ENCODE assay signal across 11 cellular contexts in genomic region chr7:140641532-140642191, GRCh38. TPM values are rescaled to one million over a fixed set of nuclear protein-coding genes. Genes with fewer than 3 reads are reported as not detected.
DNase-seq lines count a peak whose midpoint lies in the region; ATAC-seq and TF ChIP-seq lines count a peak whose summit lies in the region.
"Had no signal": no experiment of that assay in that cellular context is flagged by ENCODE, and none has a peak within 500 bp of the region (broad histone marks: within the 10 kb centered on the region; RNA-seq: fewer than 3 reads in every experiment).

No MANE protein-coding gene starts in this region.

- no peak overlapping the region for H3K23ac ChIP-seq in mesendoderm (ENCODE audit: low read length)

- no peaks in the 10 kb centered on the region for H3K36me3 Mint-ChIP-seq in activated naive CD4-positive, alpha-beta T cell treated with anti-CD3 and anti-CD28 coated beads, Interleukin-2, amount 50 U/mL, for 24 hours

- H3K27me3 Mint-ChIP-seq in activated naive CD4-positive, alpha-beta T cell treated with anti-CD3 and anti-CD28 coated beads, Interleukin-2, amount 50 U/mL, for 24 hours = peaks cover 38% of the 10 kb centered on the region

- no peak overlapping the region for H2AK5ac ChIP-seq in mesendoderm (ENCODE audit: low read length)

- peak overlapping the region; percentile 61 for H3K9ac ChIP-seq in mesendoderm (ENCODE audit: low read length)
- H3K9ac ChIP-seq: KMS-11 had no signal

- no peak overlapping the region for H2BK5ac ChIP-seq in mesendoderm (ENCODE audit: low read length)

- peak overlapping the region; percentile 54 for H3K56ac ChIP-seq in mesendoderm (ENCODE audit: low read length)

- H3K18ac ChIP-seq in mesendoderm (ENCODE audit: low read length) = no peak overlapping the region

- H3K9me3 ChIP-seq in tibial artery = no peaks in the 10 kb centered on the region

- ATAC-seq in HG03469 (IDR thresholded peaks at IDR 0.05; ENCODE audit: unreplicated experiment) = no peak

- peak overlapping the region; percentile 72 for H3K4me3 ChIP-seq in choroid plexus epithelial cell (ENCODE audit: low read depth, low read length)
- no peak overlapping the region for H3K4me3 ChIP-seq in mesendoderm (ENCODE audit: low read length)
- no peak overlapping the region for H3K4me3 ChIP-seq in tibial artery

- H4K5ac ChIP-seq in mesendoderm (ENCODE audit: low read length) = no peak overlapping the region

- intact Hi-C loops in tibial artery (cut with DNase I; ENCODE audit: low total_unique reads) = no loop called here

- WGBS in mesendoderm (ENCODE audit: extremely low coverage, insufficient coverage, low lambda C conversion rate) = no CpG with 5 or more reads among the region's 14 CpGs

- TF ChIP-seq CTCF in choroid plexus epithelial cell (conservative IDR thresholded peaks at IDR 0.05; ENCODE audit: low read depth, low read length) = no peak
- no peak for TF ChIP-seq CTCF in tibial artery (IDR thresholded peaks at IDR 0.05)

- H3K4me2 ChIP-seq in mesendoderm (ENCODE audit: low read length) = peak overlapping the region; percentile 69
- H3K4me2 ChIP-seq: KMS-11 had no signal

- no peaks in the 10 kb centered on the region for H3K79me2 ChIP-seq in mesendoderm (ENCODE audit: control insufficient read depth, insufficient read depth, low read length)

- H3K4me1 ChIP-seq in mesendoderm (ENCODE audit: control insufficient read depth, low read depth, low read length) (peaks cover 4% of the 10 kb centered on the region), tibial artery (peaks cover 0 to 22% (median 10%) of the 10 kb centered on the region in 4 donors)

- no peak overlapping the region for H2BK15ac ChIP-seq in mesendoderm (replicated peaks; ENCODE audit: low read depth)

- no peak overlapping the region for H2BK120ac ChIP-seq in mesendoderm (ENCODE audit: low read depth, low read length)

- peaks cover 17% of the 10 kb centered on the region for H3K4me1 Mint-ChIP-seq in activated naive CD4-positive, alpha-beta T cell treated with anti-CD3 and anti-CD28 coated beads, Interleukin-2, amount 50 U/mL, for 24 hours

- no peak for DNase-seq in activated naive CD4-positive, alpha-beta T cell (lab: John Stamatoyannopoulos, UW)
- DNase-seq in choroid plexus epithelial cell (ENCODE audit: low read depth) (peak; percentile 20), mesendoderm (peak; percentile 51), tibial artery (peak; percentile 19 to 47), cortex of kidney (lab: John Stamatoyannopoulos, UW) (no peak), MV-4-11 (lab: John Stamatoyannopoulos, UW) (no peak)
- DNase-seq: OCI-M1 had no signal

- no peak overlapping the region for H3K27ac Mint-ChIP-seq in activated naive CD4-positive, alpha-beta T cell treated with anti-CD3 and anti-CD28 coated beads, Interleukin-2, amount 50 U/mL, for 24 hours

- no peak overlapping the region for H3K27ac ChIP-seq in mesendoderm (ENCODE audit: low read depth, low read length)
- H3K27ac ChIP-seq in tibial artery = peak overlapping the region in 1 of 2 donors; percentile 41
- H3K27ac ChIP-seq: KMS-11 had no signal

- H3K4me3 Mint-ChIP-seq in activated naive CD4-positive, alpha-beta T cell treated with anti-CD3 and anti-CD28 coated beads, Interleukin-2, amount 50 U/mL, for 24 hours = peak overlapping the region; percentile 8

- no peaks in the 10 kb centered on the region for H3K9me3 Mint-ChIP-seq in activated naive CD4-positive, alpha-beta T cell treated with anti-CD3 and anti-CD28 coated beads, Interleukin-2, amount 50 U/mL, for 24 hours

- H3K4ac ChIP-seq in mesendoderm (ENCODE audit: low read depth, low read length) = no peak overlapping the region

- no peaks in the 10 kb centered on the region for H3K36me3 ChIP-seq in mesendoderm (ENCODE audit: control insufficient read depth, insufficient read depth, low read length)
- H3K36me3 ChIP-seq in tibial artery = no peaks in the 10 kb centered on the region

- no peaks in the 10 kb centered on the region for H3K79me1 ChIP-seq in mesendoderm (ENCODE audit: low read length)

- H4K8ac ChIP-seq in mesendoderm (ENCODE audit: low read depth, low read length) = no peak overlapping the region

- H3K27me3 ChIP-seq in mesendoderm (ENCODE audit: insufficient read depth, low read length, poor library complexity) (no peaks in the 10 kb centered on the region), tibial artery (peaks cover 0 to 71% of the 10 kb centered on the region in 2 donors)

RNA-seq across cellular contexts. Expression of gene DENND2A, which starts 1.0 kb away (rescaled TPM):
- 3.6 TPM for polyA plus RNA-seq in mesendoderm (2013, experiment 1 of 2)
- 4.0 TPM for polyA plus RNA-seq in mesendoderm (2013, experiment 2 of 2)
- polyA plus RNA-seq: endothelial cell of umbilical vein had no signal

RNA-seq across cellular contexts. Expression of gene ADCK2, which starts 31.1 kb away (rescaled TPM):
- polyA plus RNA-seq in mesendoderm (2013, experiment 1 of 2) = 3.9 TPM
- 3.9 TPM for polyA plus RNA-seq in mesendoderm (2013, experiment 2 of 2)

RNA-seq across cellular contexts. Expression of gene NDUFB2, which starts 54.8 kb away (rescaled TPM):
- polyA plus RNA-seq in mesendoderm (2013, experiment 1 of 2) = 386 TPM
- polyA plus RNA-seq in mesendoderm (2013, experiment 2 of 2) = 383 TPM

Comparison
In these comparisons a context has a peak if more than half of its experiments do, and no peak if none do; other contexts are left out.
1. DNase-seq: peak in choroid plexus epithelial cell (single experiment), mesendoderm (single experiment) and tibial artery (2 of 2); none in activated naive CD4-positive, alpha-beta T cell (0 of 4), cortex of kidney (single experiment) and MV-4-11 (single experiment).